Comparison of ENCODE assay signal across 9 cellular contexts in genomic region chr10:23343591-23344225, GRCh38.
A peak's percentile ranks its signal among the peaks of the same experiment; 100 is the strongest.
DNase-seq lines count a peak whose midpoint lies in the region; TF ChIP-seq lines count a peak whose summit lies in the region.
"Had no signal": no experiment of that assay in that cellular context is flagged by ENCODE, and none has a peak within 500 bp of the region (broad histone marks: within the 10 kb centered on the region; RNA-seq: fewer than 3 reads in every experiment).

No MANE protein-coding gene starts in this region.

- no peaks in the 10 kb centered on the region for H3K9me3 ChIP-seq in effector memory CD4-positive, alpha-beta T cell (ENCODE audit: control insufficient read depth, low read length)

- no peaks in the 10 kb centered on the region for H3K27me3 ChIP-seq in effector memory CD4-positive, alpha-beta T cell (replicated peaks; ENCODE audit: control insufficient read depth, insufficient read depth, low read length, poor library complexity, severe bottlenecking)

- H3K4me3 ChIP-seq in effector memory CD4-positive, alpha-beta T cell (ENCODE audit: insufficient read depth, low read depth, low read length, poor library complexity, severe bottlenecking): peak overlapping the region; percentile 67

- H3K27ac ChIP-seq in effector memory CD4-positive, alpha-beta T cell (ENCODE audit: insufficient read depth, low read length, poor library complexity, severe bottlenecking): no peak overlapping the region
- H3K27ac ChIP-seq: 22Rv1 had no signal

- no peaks in the 10 kb centered on the region for H3K36me3 ChIP-seq in effector memory CD4-positive, alpha-beta T cell (ENCODE audit: control insufficient read depth, insufficient read depth, low read length)

- no peak for TF ChIP-seq CTCF in GM20000 (IDR thresholded peaks at IDR 0.05; ENCODE audit: extremely low read depth, missing control alignments)

- peaks cover 12% of the 10 kb centered on the region for H3K4me1 ChIP-seq in effector memory CD4-positive, alpha-beta T cell (ENCODE audit: control insufficient read depth, insufficient read depth, low read length, poor library complexity, severe bottlenecking)

- DNase-seq in DMS153 (lab: John Stamatoyannopoulos, UW) (peak; percentile 13), DMS153 treated with DMSO at 0.1 percent for 48 hours (lab: John Stamatoyannopoulos, UW; ENCODE audit: unreplicated experiment) (no peak), midbrain (lab: John Stamatoyannopoulos, UW) (peak; percentile 49), NCI-H226 (no peak), GM20000 (ENCODE audit: low spot score) (no peak)
- peak; percentile 80 for DNase-seq in activated CD4-positive, alpha-beta T cell treated with anti-CD3 and anti-CD28 coated beads for 48 hours
- peak in 1 of 3 donors; percentile 45 for DNase-seq in effector memory CD4-positive, alpha-beta T cell
- peak; percentile 31 to 44 for DNase-seq in stimulated activated CD8-positive, alpha-beta memory T cell treated with anti-CD3 and anti-CD28 coated beads, Interleukin-7, amount 100 ng/mL, for 48 hours (ENCODE audit: extremely low read depth in 1 of 2, low read depth in 1 of 2)

Comparison
In these comparisons a context has a peak if more than half of its experiments do, and no peak if none do; other contexts are left out.
1. DNase-seq: peak in DMS153 (single experiment), activated CD4-positive, alpha-beta T cell treated with anti-CD3 and anti-CD28 coated beads for 48 hours (single experiment), midbrain (single experiment) and stimulated activated CD8-positive, alpha-beta memory T cell treated with anti-CD3 and anti-CD28 coated beads, Interleukin-7, amount 100 ng/mL, for 48 hours (2 of 2); none in DMS153 treated with DMSO at 0.1 percent for 48 hours (single experiment), NCI-H226 (single experiment) and GM20000 (single experiment).